ENCODE assay signal across 8 cellular contexts in the genomic region with DNA sequence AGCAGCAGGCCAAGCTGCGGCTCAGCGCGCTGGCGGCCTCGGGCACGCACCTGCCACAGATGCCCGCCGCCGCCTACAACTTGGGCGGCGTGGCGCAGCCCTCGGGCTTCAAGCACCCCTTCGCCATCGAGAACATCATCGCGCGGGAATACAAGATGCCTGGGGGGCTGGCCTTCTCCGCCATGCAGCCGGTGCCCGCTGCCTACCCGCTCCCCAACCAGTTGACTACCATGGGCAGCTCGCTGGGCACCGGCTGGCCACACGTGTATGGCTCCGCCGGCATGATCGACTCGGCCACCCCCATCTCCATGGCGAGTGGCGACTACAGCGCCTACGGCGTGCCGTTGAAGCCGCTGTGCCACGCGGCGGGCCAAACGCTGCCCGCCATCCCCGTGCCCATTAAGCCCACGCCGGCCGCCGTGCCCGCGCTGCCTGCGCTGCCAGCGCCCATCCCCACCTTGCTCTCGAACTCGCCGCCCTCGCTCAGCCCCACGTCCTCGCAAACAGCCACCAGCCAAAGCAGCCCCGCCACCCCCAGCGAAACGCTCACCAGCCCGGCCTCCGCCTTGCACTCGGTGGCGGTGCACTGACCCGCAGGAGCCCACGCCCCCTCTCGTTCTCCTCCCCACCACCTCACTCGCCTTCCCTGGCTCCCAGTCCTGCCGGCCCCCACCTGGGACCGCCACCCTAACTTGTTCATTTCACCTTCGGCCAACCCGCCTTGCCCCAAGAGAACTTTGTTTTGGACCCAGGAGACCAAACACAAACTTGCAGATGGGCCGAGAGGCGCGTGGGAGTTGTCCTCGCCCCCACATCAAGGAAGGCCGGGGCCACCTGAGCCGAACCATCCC. TPM values are rescaled to one million over a fixed set of nuclear protein-coding genes. Genes with fewer than 3 reads are reported as not detected.
DNase-seq lines count a peak whose midpoint lies in the region; ATAC-seq and TF ChIP-seq lines count a peak whose summit lies in the region.

No MANE protein-coding gene starts in this region.

- no peak overlapping the region for H2BK120ac ChIP-seq in trophoblast cell (ENCODE audit: insufficient read depth, low read length, poor library complexity)

- H3K4me1 ChIP-seq in NT2/D1 (ENCODE audit: insufficient read depth, insufficient read length) (peaks cover 15% of the 10 kb centered on the region), trophoblast cell (ENCODE audit: control insufficient read depth in 1 of 2, insufficient read depth in 2 of 2, low read length in 2 of 2) (peaks cover 16 to 19% of the 10 kb centered on the region in 2 experiments)

- WGBS in trophoblast cell (ENCODE audit: extremely low coverage, insufficient coverage, insufficient read length): no CpG with 5 or more reads among the region's 77 CpGs

- H3K79me2 ChIP-seq in trophoblast cell (ENCODE audit: control insufficient read depth, insufficient read depth, low read length, poor library complexity): no peaks in the 10 kb centered on the region

- H3K4me3 ChIP-seq in NT2/D1 (ENCODE audit: insufficient read length, low read depth) (peak overlapping the region; percentile 54), epithelial cell of esophagus (ENCODE audit: low read length) (peak overlapping the region; percentile 39), trophoblast cell (ENCODE audit: low read depth, low read length) (no peak overlapping the region)

- H3K36me3 ChIP-seq in NT2/D1 (ENCODE audit: insufficient read depth, insufficient read length, low read length) (no peaks in the 10 kb centered on the region), trophoblast cell (ENCODE audit: control insufficient read depth in 1 of 2, insufficient read depth in 2 of 2, low read length in 2 of 2) (no peaks in the 10 kb centered on the region)

- H2BK12ac ChIP-seq in trophoblast cell (ENCODE audit: low read length): no peak overlapping the region

- peak overlapping the region; percentile 74 for H3K9ac ChIP-seq in NT2/D1 (ENCODE audit: insufficient read length, low read depth)
- H3K9ac ChIP-seq in trophoblast cell (ENCODE audit: low read length): no peak overlapping the region

- H2AFZ ChIP-seq in trophoblast cell (ENCODE audit: insufficient read depth, low read length, poor library complexity): peak overlapping the region; percentile 8

- H3K4ac ChIP-seq in trophoblast cell (ENCODE audit: low read depth, low read length): no peak overlapping the region

- no peak overlapping the region for H4K91ac ChIP-seq in trophoblast cell (ENCODE audit: low read depth, low read length)

- peak overlapping the region; percentile 100 for H3K4me2 ChIP-seq in trophoblast cell (ENCODE audit: low read length)

- H3K23ac ChIP-seq in trophoblast cell (ENCODE audit: low read length): no peak overlapping the region

- H3K18ac ChIP-seq in trophoblast cell (ENCODE audit: low read length): no peak overlapping the region

- TF ChIP-seq CTCF in GM20000 (IDR thresholded peaks at IDR 0.05; ENCODE audit: extremely low read depth, missing control alignments) (no peak), epithelial cell of esophagus (IDR thresholded peaks at IDR 0.05; ENCODE audit: insufficient read depth, low read depth, low read length, missing control alignments) (no peak)

- H3K27me3 ChIP-seq in NT2/D1 (ENCODE audit: insufficient read depth, insufficient read length) (peaks cover 99% of the 10 kb centered on the region), trophoblast cell (ENCODE audit: insufficient read depth, low read length) (peaks cover 71% of the 10 kb centered on the region)

- H4K12ac ChIP-seq in trophoblast cell (ENCODE audit: low read depth, low read length): no peak overlapping the region

- ATAC-seq in HG03457 (IDR thresholded peaks at IDR 0.05; ENCODE audit: unreplicated experiment): no peak

- DNase-seq in GM20000 (ENCODE audit: low spot score): peak; percentile 26
- DNase-seq in NT2/D1 (ENCODE audit: low read depth, low spot score): no peak
- no peak for DNase-seq in epithelial cell of esophagus (ENCODE audit: low read depth)
- DNase-seq in trophoblast cell: peak; percentile 14 to 22
- no peak for DNase-seq in effector CD8-positive, alpha-beta T cell (lab: John Stamatoyannopoulos, UW)
- no peak for DNase-seq in SHP77 (lab: John Stamatoyannopoulos, UW)
- no peak for DNase-seq in kidney glomerular epithelial cell (lab: John Stamatoyannopoulos, UW)

- H2BK5ac ChIP-seq in trophoblast cell (ENCODE audit: low read depth, low read length, poor library complexity): no peak overlapping the region

- H3K27ac ChIP-seq in trophoblast cell (ENCODE audit: low read depth, low read length): no peak overlapping the region

- H3K14ac ChIP-seq in trophoblast cell (ENCODE audit: low read length): no peak overlapping the region

- H3K9me3 ChIP-seq in NT2/D1 (ENCODE audit: insufficient read depth, low read length) (no peaks in the 10 kb centered on the region), trophoblast cell (ENCODE audit: insufficient read depth, low read depth, low read length) (peaks cover 8% of the 10 kb centered on the region)

- H2AK5ac ChIP-seq in trophoblast cell (ENCODE audit: low read length): no peak overlapping the region

- H4K8ac ChIP-seq in trophoblast cell (ENCODE audit: low read depth, low read length): no peak overlapping the region

- H3K79me1 ChIP-seq in trophoblast cell (ENCODE audit: low read length): no peaks in the 10 kb centered on the region

RNA-seq across cellular contexts. Expression of a gene that starts 1.5 kb away (rescaled TPM):
- polyA plus RNA-seq in trophoblast cell (2013): 0.04 and 0.05 TPM in 2 replicates

Comparison
In these comparisons a context has a peak if more than half of its experiments do, and no peak if none do; other contexts are left out.
1. DNase-seq: peak in GM20000 (single experiment) and trophoblast cell (2 of 2); none in NT2/D1 (single experiment), epithelial cell of esophagus (single experiment), effector CD8-positive, alpha-beta T cell (single experiment), SHP77 (0 of 2) and kidney glomerular epithelial cell (single experiment).